In genomic region chr7:70018700-70019099, GRCh38 we compare ENCODE assay signal across 8 cellular contexts.
"Had no signal": no experiment of that assay in that cellular context is flagged by ENCODE, and none has a peak within 500 bp of the region (broad histone marks: within the 10 kb centered on the region; RNA-seq: fewer than 3 reads in every experiment).

No MANE protein-coding gene starts in this region.

- DNase-seq: H9, HCEC 1CT, KG1 had no signal

- ATAC-seq: GM23338 had no signal

- FAIRE-seq: H1, H54, HTR-8/SVneo had no signal

- H2AFZ ChIP-seq: GM23338 had no signal

- H3K4me3 Mint-ChIP-seq: GM23338, H9, IgD-negative memory B cell had no signal

- H3K4me2 ChIP-seq: GM23338 had no signal

- H3K9me3 Mint-ChIP-seq: GM23338, H9, IgD-negative memory B cell had no signal

- H3K27ac Mint-ChIP-seq: GM23338, H9, IgD-negative memory B cell had no signal

- H3K4me3 ChIP-seq: GM23338 had no signal
